In the genomic region with DNA sequence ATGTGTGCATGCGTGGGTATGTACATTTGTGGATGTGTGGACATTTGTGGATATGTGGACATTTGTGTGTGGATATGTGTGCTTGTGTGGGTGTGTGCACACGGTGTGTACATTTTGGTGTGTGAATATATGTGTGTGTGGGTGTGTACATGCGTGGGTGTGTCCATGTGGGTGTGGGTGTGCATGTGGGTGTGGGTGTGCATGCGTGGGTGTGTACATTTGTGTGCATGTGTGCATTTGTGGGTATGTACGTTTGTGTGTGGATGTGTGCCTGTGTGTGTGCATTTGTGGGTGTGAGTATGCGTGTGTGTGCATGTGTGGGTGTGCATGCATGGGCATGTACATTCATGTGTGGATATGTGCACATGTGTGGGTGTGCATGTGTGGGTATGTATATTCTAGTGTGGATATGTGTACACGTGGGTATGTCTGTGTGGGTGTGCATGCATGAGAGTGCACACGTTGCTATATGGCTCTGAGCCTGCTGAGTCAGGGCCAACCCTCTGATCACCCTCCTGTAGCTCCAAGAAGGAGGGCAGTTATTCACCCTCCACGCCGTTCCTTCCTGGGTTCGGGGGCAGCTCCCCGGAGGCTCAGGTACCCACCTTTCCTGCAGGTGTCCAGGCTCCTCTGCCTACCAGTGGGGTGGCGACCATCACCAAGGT, we compare ENCODE assay signal across 25 cellular contexts. TPM values are rescaled to one million over a fixed set of nuclear protein-coding genes. Genes with fewer than 3 reads are reported as not detected.
DNase-seq lines count a peak whose midpoint lies in the region; ATAC-seq, FAIRE-seq and TF ChIP-seq lines count a peak whose summit lies in the region.
"Had no signal": no experiment of that assay in that cellular context is flagged by ENCODE, and none has a peak within 500 bp of the region (broad histone marks: within the 10 kb centered on the region; RNA-seq: fewer than 3 reads in every experiment).

No MANE protein-coding gene starts in this region.

- H3K27me3 Mint-ChIP-seq in activated T-helper 1 cell treated with anti-CD3 and anti-CD28 coated beads, Interleukin-12 subunit alpha, Interleukin-12 subunit beta, Interleukin-2, Interleukin-4 antibody, amounts not matched to agents 30 ng/mL and 10 ng/mL and 1 ng/mL, durations not matched to agents 14 hours and 24 hours and 36 hours (ENCODE audit: insufficient read depth): peaks cover 1% of the 10 kb centered on the region
- H3K27me3 Mint-ChIP-seq: CD4-positive, alpha-beta T cell had no signal

- H3K27ac ChIP-seq in HepG2 (ENCODE audit: extremely low read length, insufficient read depth, low read length) (no peak overlapping the region), right lobe of liver (no peak overlapping the region), hepatocyte (no peak overlapping the region)
- H3K27ac ChIP-seq: SJCRH30 had no signal

- TF ChIP-seq EP300 in HepG2 (IDR thresholded peaks at IDR 0.05; ENCODE audit: low read depth in 2 of 2, low read length in 2 of 2): no peak
- no peak for TF ChIP-seq EP300 in HepG2 (CRISPR knock-in tag; IDR thresholded peaks at IDR 0.05; ENCODE audit: borderline replicate concordance)

- DNase-seq in HepG2 (ENCODE audit: low spot score): no peak
- no peak for DNase-seq in right lobe of liver
- no peak for DNase-seq in activated T-helper 1 cell treated with anti-CD3 and anti-CD28 coated beads, Interleukin-12 subunit alpha, Interleukin-12 subunit beta, Interleukin-2, Interleukin-4 antibody, amounts not matched to agents 30 ng/mL and 10 ng/mL and 1 ng/mL, durations not matched to agents 14 hours and 24 hours and 36 hours (ENCODE audit: low spot score)
- DNase-seq in epithelial cell of esophagus (ENCODE audit: low read depth): peak; percentile 22
- DNase-seq in urothelium cell line (ENCODE audit: low spot score): no peak
- DNase-seq in NCI-H510A treated with DMSO at 0.1 percent for 48 hours (lab: John Stamatoyannopoulos, UW): no peak
- no peak for DNase-seq in cerebellar nuclear complex (lab: John Stamatoyannopoulos, UW)
- no peak for DNase-seq in hepatocyte (ENCODE audit: low spot score)
- DNase-seq: ACHN; CD4-positive, alpha-beta T cell; GOT3; HCEC 1CT; KG1; NCI-H1048; NCI-H1417 treated with DMSO at 0.1 percent for 48 hours; NCI-H1694 treated with DMSO at 0.1 percent for 48 hours; NCI-H2081; NCI-H345; NCI-H748 treated with DMSO at 0.1 percent for 48 hours had no signal

- no peak overlapping the region for H3K4me2 ChIP-seq in HepG2 (ENCODE audit: low read depth, low read length)
- no peak overlapping the region for H3K4me2 ChIP-seq in hepatocyte

- no peaks in the 10 kb centered on the region for H3K9me2 ChIP-seq in hepatocyte (replicated peaks; ENCODE audit: insufficient read depth)

- H3K4me1 Mint-ChIP-seq in activated T-helper 1 cell treated with anti-CD3 and anti-CD28 coated beads, Interleukin-12 subunit alpha, Interleukin-12 subunit beta, Interleukin-2, Interleukin-4 antibody, amounts not matched to agents 30 ng/mL and 10 ng/mL and 1 ng/mL, durations not matched to agents 14 hours and 24 hours and 36 hours (ENCODE audit: low read depth): no peaks in the 10 kb centered on the region

- H3K4me3 ChIP-seq in HepG2 (replicated peaks in 1 of 3; ENCODE audit: insufficient read depth in 1 of 3, low read depth in 2 of 3, low read length in 3 of 3) (no peak overlapping the region), right lobe of liver (no peak overlapping the region), epithelial cell of esophagus (ENCODE audit: low read length) (no peak overlapping the region), hepatocyte (no peak overlapping the region)
- H3K4me3 ChIP-seq: SJCRH30 had no signal

- CTCF ChIA-PET in HepG2 (lab: Yijun Ruan, JAX; ENCODE audit: low intra/inter-chr PET ratio, low total read pairs): interaction anchor here (2.0 kb wide), 1 partner anchor 77 kb away, joined by 9 read pairs; no protein-coding TSS in a partner anchor

- FAIRE-seq in HepG2 (lab: Jason Lieb, UNC) (no peak), urothelium cell line (lab: Jason Lieb, UNC) (peak; percentile 79)

- in situ Hi-C loops in HepG2 (cut with HindIII; ENCODE audit: extremely low pct_ligation_motif_present, low pct_unique_long_range_greater_than_20kb): no loop called here

- no peaks in the 10 kb centered on the region for H3K36me3 Mint-ChIP-seq in activated T-helper 1 cell treated with anti-CD3 and anti-CD28 coated beads, Interleukin-12 subunit alpha, Interleukin-12 subunit beta, Interleukin-2, Interleukin-4 antibody, amounts not matched to agents 30 ng/mL and 10 ng/mL and 1 ng/mL, durations not matched to agents 14 hours and 24 hours and 36 hours (ENCODE audit: low read depth)

- no peaks in the 10 kb centered on the region for H3K9me3 Mint-ChIP-seq in activated T-helper 1 cell treated with anti-CD3 and anti-CD28 coated beads, Interleukin-12 subunit alpha, Interleukin-12 subunit beta, Interleukin-2, Interleukin-4 antibody, amounts not matched to agents 30 ng/mL and 10 ng/mL and 1 ng/mL, durations not matched to agents 14 hours and 24 hours and 36 hours
- H3K9me3 Mint-ChIP-seq: CD4-positive, alpha-beta T cell had no signal

- H3K27ac Mint-ChIP-seq in activated T-helper 1 cell treated with anti-CD3 and anti-CD28 coated beads, Interleukin-12 subunit alpha, Interleukin-12 subunit beta, Interleukin-2, Interleukin-4 antibody, amounts not matched to agents 30 ng/mL and 10 ng/mL and 1 ng/mL, durations not matched to agents 14 hours and 24 hours and 36 hours: peak overlapping the region; percentile 13
- H3K27ac Mint-ChIP-seq: CD4-positive, alpha-beta T cell had no signal

- no peak for TF ChIP-seq RAD21 in HepG2 (CRISPR knock-in tag; IDR thresholded peaks at IDR 0.05)

- H3K79me2 ChIP-seq in HepG2 (ENCODE audit: insufficient read depth, low read length): no peaks in the 10 kb centered on the region
- no peaks in the 10 kb centered on the region for H3K79me2 ChIP-seq in hepatocyte

- H2AFZ ChIP-seq in HepG2 (ENCODE audit: low read length) (no peak overlapping the region), hepatocyte (no peak overlapping the region)

- H3K4me1 ChIP-seq in HepG2 (ENCODE audit: insufficient read depth, low read length) (no peaks in the 10 kb centered on the region), right lobe of liver (no peaks in the 10 kb centered on the region), hepatocyte (ENCODE audit: insufficient read depth) (no peaks in the 10 kb centered on the region)

- POLR2A ChIA-PET in HepG2 (lab: Yijun Ruan, JAX): no interaction called here

- no TSS peak for BruUV-seq in HepG2 (replicated peaks; lab: Mats Ljungman, UMichigan)

- ATAC-seq in HepG2 (no peak), right lobe of liver (no peak)
- ATAC-seq: Right ventricle myocardium inferior, SK-N-SH treated with all-trans-retinoic acid at 6 μM for 48 hours had no signal

- intact Hi-C loops in HepG2 (cut with micrococcal nuclease; ENCODE audit: unreplicated experiment) (loop anchor here (1.0 kb wide), 1 partner anchor 77 kb away; no protein-coding TSS in a partner anchor), right lobe of liver (cut with DNase I) (no loop called here)
- intact Hi-C loops in activated T-helper 1 cell treated with anti-CD3 and anti-CD28 coated beads, Interleukin-12 subunit alpha, Interleukin-12 subunit beta, Interleukin-2, Interleukin-4 antibody, amounts not matched to agents 30 ng/mL and 10 ng/mL and 1 ng/mL, durations not matched to agents 14 hours and 24 hours and 36 hours (cut with micrococcal nuclease): no loop called here

- TF ChIP-seq POLR2A in HepG2 (IDR thresholded peaks at IDR 0.05; ENCODE audit: insufficient read depth in 1 of 2, low read depth in 2 of 2, low read length in 2 of 2) (no peak), right lobe of liver (IDR thresholded peaks at IDR 0.05) (no peak)

- H4K20me1 ChIP-seq in HepG2 (ENCODE audit: insufficient read depth, low read length): no peaks in the 10 kb centered on the region
- H4K20me1 ChIP-seq in hepatocyte (ENCODE audit: insufficient read depth, poor library complexity, severe bottlenecking): no peaks in the 10 kb centered on the region

- H3K36me3 ChIP-seq in HepG2 (replicated peaks in 1 of 2; ENCODE audit: control insufficient read depth in 1 of 2, insufficient read depth in 2 of 2, low read length in 2 of 2) (no peaks in the 10 kb centered on the region), right lobe of liver (no peaks in the 10 kb centered on the region), hepatocyte (replicated peaks; ENCODE audit: insufficient read depth, low read depth) (no peaks in the 10 kb centered on the region)
- H3K36me3 ChIP-seq: BE2C, SJCRH30 had no signal

- no peak for TF ChIP-seq CTCF in HepG2 (CRISPR knock-in tag; IDR thresholded peaks at IDR 0.05)
- no peak for TF ChIP-seq CTCF in right lobe of liver (IDR thresholded peaks at IDR 0.05)
- no peak for TF ChIP-seq CTCF in epithelial cell of esophagus (IDR thresholded peaks at IDR 0.05; ENCODE audit: insufficient read depth, low read depth, low read length, missing control alignments)
- no peak for TF ChIP-seq CTCF in hepatocyte (IDR thresholded peaks at IDR 0.05; ENCODE audit: poor library complexity)

- H3K9me3 ChIP-seq in HepG2 (ENCODE audit: low read length): no peaks in the 10 kb centered on the region
- H3K9me3 ChIP-seq in right lobe of liver: no peaks in the 10 kb centered on the region
- no peaks in the 10 kb centered on the region for H3K9me3 ChIP-seq in hepatocyte (ENCODE audit: low read depth)
- H3K9me3 ChIP-seq: BE2C, SJCRH30 had no signal

- no peak overlapping the region for H3K4me3 Mint-ChIP-seq in activated T-helper 1 cell treated with anti-CD3 and anti-CD28 coated beads, Interleukin-12 subunit alpha, Interleukin-12 subunit beta, Interleukin-2, Interleukin-4 antibody, amounts not matched to agents 30 ng/mL and 10 ng/mL and 1 ng/mL, durations not matched to agents 14 hours and 24 hours and 36 hours
- H3K4me3 Mint-ChIP-seq: CD4-positive, alpha-beta T cell had no signal

- H3K9ac ChIP-seq in HepG2 (ENCODE audit: insufficient read depth, low read depth, low read length): no peak overlapping the region

- H3K27me3 ChIP-seq in HepG2 (ENCODE audit: control insufficient read depth in 1 of 2, insufficient read depth in 2 of 2, low read length in 2 of 2) (no peaks in the 10 kb centered on the region), right lobe of liver (no peaks in the 10 kb centered on the region), hepatocyte (no peaks in the 10 kb centered on the region)
- H3K27me3 ChIP-seq: BE2C had no signal

- 74% methylated on average over 12 of the region's 13 CpGs for WGBS in HepG2 (ENCODE audit: low lambda C conversion rate)
- 84% methylated on average over 7 of the region's 13 CpGs for WGBS in right lobe of liver (ENCODE audit: insufficient coverage, low coverage, low lambda C conversion rate, missing lambda C conversion rate)
- 92% methylated on average over 11 of the region's 13 CpGs for whole genome bisulfite sequencing in hepatocyte (ENCODE audit: low lambda C conversion rate, missing lambda C conversion rate)

RNA-seq across cellular contexts. Expression of a gene that starts 20.3 kb away (rescaled TPM):
- total RNA-seq in HepG2 (2016; rRNA removed; fragmentation: Illumina TruSeq; extraction: Trizol) (0.04 TPM in 1 of 2 replicates, not detected in the other), right lobe of liver (under 1 TPM in 2 of 6 experiments, not detected in 4; 0.11 to 0.31 TPM), hepatocyte (2.8 and 3.0 TPM in 2 replicates)
- not detected in 2 replicates for total RNA-seq in HepG2 (2016; cell fraction: cytosol; rRNA removed; fragmentation: Illumina TruSeq; extraction: Trizol; ENCODE audit: low read depth)
- total RNA-seq in HepG2 (2016; cell fraction: insoluble cytoplasmic fraction; rRNA removed; fragmentation: Illumina TruSeq; extraction: Trizol): 0.04 TPM in 1 of 2 replicates, not detected in the other
- total RNA-seq in HepG2 (2016; cell fraction: membrane; rRNA removed; fragmentation: Illumina TruSeq; extraction: Trizol): not detected in 2 replicates
- not detected in 2 replicates for total RNA-seq in HepG2 (2016; cell fraction: nucleus; rRNA removed; fragmentation: Illumina TruSeq; extraction: Trizol)
- polyA plus RNA-seq in HepG2 (2011; rRNA removed) (0.13 and 0.16 TPM in 2 replicates), hepatocyte (12.5 and 16.3 TPM in 2 replicates)
- 0.16 and 0.19 TPM in 2 replicates for polyA plus RNA-seq in HepG2 (2011; cell fraction: cytosol; rRNA removed)
- polyA plus RNA-seq in HepG2 (2011; cell fraction: nucleus; rRNA removed): 0.23 and 0.37 TPM in 2 replicates
- 0.36 and 0.49 TPM in 2 replicates for polyA plus RNA-seq in HepG2 (2012)
- not detected in 2 replicates for polyA plus RNA-seq in HepG2 (2016; cell fraction: cytosol; fragmentation: Illumina TruSeq; extraction: Trizol; ENCODE audit: low read depth)
- polyA plus RNA-seq in HepG2 (2016; cell fraction: insoluble cytoplasmic fraction; fragmentation: Illumina TruSeq; extraction: Trizol; ENCODE audit: low read depth): not detected in 2 replicates
- 0.08 TPM in 1 of 2 replicates, not detected in the other for polyA plus RNA-seq in HepG2 (2016; cell fraction: membrane; fragmentation: Illumina TruSeq; extraction: Trizol; ENCODE audit: low read depth)
- 0.31 and 0.66 TPM in 2 replicates for polyA plus RNA-seq in HepG2 (2016; cell fraction: nucleus; fragmentation: Illumina TruSeq; extraction: Trizol; ENCODE audit: insufficient read depth, low read depth)
- polyA minus RNA-seq in HepG2 (2011; rRNA and poly(A)+ RNA removed; ENCODE audit: low replicate concordance): not detected in 2 replicates
- polyA minus RNA-seq in HepG2 (2011; cell fraction: cytosol; rRNA and poly(A)+ RNA removed): not detected in 2 replicates
- not detected in 2 replicates for polyA minus RNA-seq in HepG2 (2011; cell fraction: nucleus; rRNA and poly(A)+ RNA removed)
- not detected in 2 replicates for total RNA-seq in activated T-helper 1 cell treated with anti-CD3 and anti-CD28 coated beads, Interleukin-12 subunit alpha, Interleukin-12 subunit beta, Interleukin-2, Interleukin-4 antibody, amounts not matched to agents 30 ng/mL and 10 ng/mL and 1 ng/mL, durations not matched to agents 14 hours and 24 hours and 36 hours
- total RNA-seq: CD4-positive, alpha-beta T cell; Daoy; HT1080; Right ventricle myocardium inferior; SJCRH30 had no signal
